In the genomic region with DNA sequence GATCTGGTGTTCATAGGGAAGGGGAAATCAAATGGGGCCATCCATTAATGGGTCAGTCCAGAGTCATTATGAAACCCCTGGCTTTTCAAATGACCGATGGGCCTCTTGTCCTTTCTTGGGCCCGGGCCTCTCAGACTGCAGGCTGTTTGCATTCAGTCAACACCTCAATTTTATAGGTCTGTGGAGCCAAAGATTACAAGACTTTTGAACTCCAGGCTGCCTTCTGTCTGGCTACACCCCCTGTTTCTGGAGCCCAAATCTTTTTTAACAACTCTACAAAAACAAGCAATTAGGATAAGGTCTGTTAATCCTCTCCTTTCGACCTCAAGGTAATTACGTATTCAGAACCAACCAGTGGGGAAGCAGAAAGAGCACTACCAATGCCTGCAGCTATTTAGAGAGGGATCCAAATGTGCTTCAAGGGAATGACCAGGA, we compare ENCODE assay signal across 2 cellular contexts.
TF ChIP-seq lines count a peak whose summit lies in the region.

No MANE protein-coding gene starts in this region.

TF ChIP-seq in K562, 482 proteins besides CTCF, POLR2A, EP300 and RAD21:
- no peak for TF ChIP-seq ZNF644 (tag; IDR thresholded peaks at IDR 0.05; ENCODE audit: low read depth)
- TF ChIP-seq, protein P1, sequence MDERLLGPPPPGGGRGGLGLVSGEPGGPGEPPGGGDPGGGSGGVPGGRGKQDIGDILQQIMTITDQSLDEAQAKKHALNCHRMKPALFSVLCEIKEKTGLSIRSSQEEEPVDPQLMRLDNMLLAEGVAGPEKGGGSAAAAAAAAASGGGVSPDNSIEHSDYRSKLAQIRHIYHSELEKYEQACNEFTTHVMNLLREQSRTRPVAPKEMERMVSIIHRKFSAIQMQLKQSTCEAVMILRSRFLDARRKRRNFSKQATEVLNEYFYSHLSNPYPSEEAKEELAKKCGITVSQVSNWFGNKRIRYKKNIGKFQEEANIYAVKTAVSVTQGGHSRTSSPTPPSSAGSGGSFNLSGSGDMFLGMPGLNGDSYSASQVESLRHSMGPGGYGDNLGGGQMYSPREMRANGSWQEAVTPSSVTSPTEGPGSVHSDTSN (CRISPR knock-in tag; IDR thresholded peaks at IDR 0.05; ENCODE audit: low read depth): no peak
- TF ChIP-seq, protein P1 (tag; conservative IDR thresholded peaks at IDR 0.05; ENCODE audit: low read depth): peak; percentile 67
- TF ChIP-seq BRCA1 (IDR thresholded peaks at IDR 0.05): no peak
- TF ChIP-seq BRCA1 (CRISPR knock-in tag; IDR thresholded peaks at IDR 0.05): no peak
- peak; percentile 35; the same call in 1 of the 2 replicates for TF ChIP-seq DMBX1 (CRISPR knock-in tag; IDR thresholded peaks at IDR 0.05; ENCODE audit: borderline replicate concordance)
- no peak for TF ChIP-seq JUND (IDR thresholded peaks at IDR 0.05; ENCODE audit: borderline replicate concordance, low read depth, low read length)
- TF ChIP-seq JUND (tag; IDR thresholded peaks at IDR 0.05; ENCODE audit: borderline replicate concordance, low read depth, low read length): no peak
- peak; percentile 64 for TF ChIP-seq TCF3 (CRISPR knock-in tag; IDR thresholded peaks at IDR 0.05)
- no peak for TF ChIP-seq NR4A1 (CRISPR knock-in tag; IDR thresholded peaks at IDR 0.05)
- no peak for TF ChIP-seq NR4A1 (tag; IDR thresholded peaks at IDR 0.05)
- TF ChIP-seq, protein P2, sequence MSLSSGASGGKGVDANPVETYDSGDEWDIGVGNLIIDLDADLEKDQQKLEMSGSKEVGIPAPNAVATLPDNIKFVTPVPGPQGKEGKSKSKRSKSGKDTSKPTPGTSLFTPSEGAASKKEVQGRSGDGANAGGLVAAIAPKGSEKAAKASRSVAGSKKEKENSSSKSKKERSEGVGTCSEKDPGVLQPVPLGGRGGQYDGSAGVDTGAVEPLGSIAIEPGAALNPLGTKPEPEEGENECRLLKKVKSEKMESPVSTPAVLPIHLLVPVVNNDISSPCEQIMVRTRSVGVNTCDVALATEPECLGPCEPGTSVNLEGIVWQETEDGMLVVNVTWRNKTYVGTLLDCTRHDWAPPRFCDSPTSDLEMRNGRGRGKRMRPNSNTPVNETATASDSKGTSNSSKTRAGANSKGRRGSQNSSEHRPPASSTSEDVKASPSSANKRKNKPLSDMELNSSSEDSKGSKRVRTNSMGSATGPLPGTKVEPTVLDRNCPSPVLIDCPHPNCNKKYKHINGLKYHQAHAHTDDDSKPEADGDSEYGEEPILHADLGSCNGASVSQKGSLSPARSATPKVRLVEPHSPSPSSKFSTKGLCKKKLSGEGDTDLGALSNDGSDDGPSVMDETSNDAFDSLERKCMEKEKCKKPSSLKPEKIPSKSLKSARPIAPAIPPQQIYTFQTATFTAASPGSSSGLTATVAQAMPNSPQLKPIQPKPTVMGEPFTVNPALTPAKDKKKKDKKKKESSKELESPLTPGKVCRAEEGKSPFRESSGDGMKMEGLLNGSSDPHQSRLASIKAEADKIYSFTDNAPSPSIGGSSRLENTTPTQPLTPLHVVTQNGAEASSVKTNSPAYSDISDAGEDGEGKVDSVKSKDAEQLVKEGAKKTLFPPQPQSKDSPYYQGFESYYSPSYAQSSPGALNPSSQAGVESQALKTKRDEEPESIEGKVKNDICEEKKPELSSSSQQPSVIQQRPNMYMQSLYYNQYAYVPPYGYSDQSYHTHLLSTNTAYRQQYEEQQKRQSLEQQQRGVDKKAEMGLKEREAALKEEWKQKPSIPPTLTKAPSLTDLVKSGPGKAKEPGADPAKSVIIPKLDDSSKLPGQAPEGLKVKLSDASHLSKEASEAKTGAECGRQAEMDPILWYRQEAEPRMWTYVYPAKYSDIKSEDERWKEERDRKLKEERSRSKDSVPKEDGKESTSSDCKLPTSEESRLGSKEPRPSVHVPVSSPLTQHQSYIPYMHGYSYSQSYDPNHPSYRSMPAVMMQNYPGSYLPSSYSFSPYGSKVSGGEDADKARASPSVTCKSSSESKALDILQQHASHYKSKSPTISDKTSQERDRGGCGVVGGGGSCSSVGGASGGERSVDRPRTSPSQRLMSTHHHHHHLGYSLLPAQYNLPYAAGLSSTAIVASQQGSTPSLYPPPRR (CRISPR knock-in tag; IDR thresholded peaks at IDR 0.05; ENCODE audit: borderline replicate concordance): no peak
- peak; percentile 94 for TF ChIP-seq SMAD4 (CRISPR knock-in tag; conservative IDR thresholded peaks at IDR 0.05)
- TF ChIP-seq PHF20 (IDR thresholded peaks at IDR 0.05; ENCODE audit: partially characterized antibody): no peak
- peak; percentile 45; the same call in 1 of the 2 replicates for TF ChIP-seq CBFA2T3 (IDR thresholded peaks at IDR 0.05)
- no peak for TF ChIP-seq ZNF354B (CRISPR knock-in tag; IDR thresholded peaks at IDR 0.05)
- no peak for TF ChIP-seq PURB (CRISPR knock-in tag; IDR thresholded peaks at IDR 0.05; ENCODE audit: low read depth)

TF ChIP-seq in HepG2, 621 proteins besides CTCF, POLR2A, EP300 and RAD21:
- TF ChIP-seq HNF4A (CRISPR knock-in tag; IDR thresholded peaks at IDR 0.05) (peak; percentile 5; the same call in 1 of the 2 replicates), ZMYM4 (CRISPR knock-in tag; IDR thresholded peaks at IDR 0.05) (0 out of 2 replicates have a peak, but pooled peaks have one; percentile 14), SAP130 (CRISPR knock-in tag; IDR thresholded peaks at IDR 0.05; ENCODE audit: low read depth) (no peak), RXRA (CRISPR knock-in tag; IDR thresholded peaks at IDR 0.05) (no peak)
- TF ChIP-seq, protein P3, sequence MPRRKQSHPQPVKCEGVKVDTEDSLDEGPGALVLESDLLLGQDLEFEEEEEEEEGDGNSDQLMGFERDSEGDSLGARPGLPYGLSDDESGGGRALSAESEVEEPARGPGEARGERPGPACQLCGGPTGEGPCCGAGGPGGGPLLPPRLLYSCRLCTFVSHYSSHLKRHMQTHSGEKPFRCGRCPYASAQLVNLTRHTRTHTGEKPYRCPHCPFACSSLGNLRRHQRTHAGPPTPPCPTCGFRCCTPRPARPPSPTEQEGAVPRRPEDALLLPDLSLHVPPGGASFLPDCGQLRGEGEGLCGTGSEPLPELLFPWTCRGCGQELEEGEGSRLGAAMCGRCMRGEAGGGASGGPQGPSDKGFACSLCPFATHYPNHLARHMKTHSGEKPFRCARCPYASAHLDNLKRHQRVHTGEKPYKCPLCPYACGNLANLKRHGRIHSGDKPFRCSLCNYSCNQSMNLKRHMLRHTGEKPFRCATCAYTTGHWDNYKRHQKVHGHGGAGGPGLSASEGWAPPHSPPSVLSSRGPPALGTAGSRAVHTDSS (CRISPR knock-in tag; conservative IDR thresholded peaks at IDR 0.05): no peak
TF ChIP-seq in HepG2: peak in this region for 2.
